In genomic region chr15:51046799-51047449, GRCh38 we compare ENCODE assay signal across 13 cellular contexts. TPM values are rescaled to one million over a fixed set of nuclear protein-coding genes. Genes with fewer than 3 reads are reported as not detected.
DNase-seq lines count a peak whose midpoint lies in the region; ATAC-seq and TF ChIP-seq lines count a peak whose summit lies in the region.
"Had no signal": no experiment of that assay in that cellular context is flagged by ENCODE, and none has a peak within 500 bp of the region (broad histone marks: within the 10 kb centered on the region; RNA-seq: fewer than 3 reads in every experiment).

No MANE protein-coding gene starts in this region.

- ATAC-seq in HG03432 (IDR thresholded peaks at IDR 0.05; ENCODE audit: unreplicated experiment) (no peak), GM18909 (IDR thresholded peaks at IDR 0.05; ENCODE audit: poor library complexity, unreplicated experiment) (no peak)

- intact Hi-C loops in activated naive CD4-positive, alpha-beta T cell treated with anti-CD3 and anti-CD28 coated beads for 36 hours (cut with micrococcal nuclease) = no loop called here

- no peaks in the 10 kb centered on the region for H3K36me3 Mint-ChIP-seq in nephron (ENCODE audit: low read depth)
- H3K36me3 Mint-ChIP-seq in activated naive CD4-positive, alpha-beta T cell treated with anti-CD3 and anti-CD28 coated beads for 36 hours (ENCODE audit: low read depth) = no peaks in the 10 kb centered on the region

- H3K4me3 ChIP-seq in AG09309 (ENCODE audit: control insufficient read depth, low read depth, low read length) (no peak overlapping the region), fibroblast of pulmonary artery (replicated peaks; ENCODE audit: low read depth, low read length) (no peak overlapping the region)

- peak overlapping the region in 1 of 3 experiments; percentile 5 for H3K4me3 Mint-ChIP-seq in nephron
- no peak overlapping the region for H3K4me3 Mint-ChIP-seq in activated naive CD4-positive, alpha-beta T cell treated with anti-CD3 and anti-CD28 coated beads for 36 hours
- H3K4me3 Mint-ChIP-seq: activated CD4-positive, alpha-beta T cell treated with anti-CD3 and anti-CD28 coated beads, Interleukin-2, amount 10 ng/mL, durations not matched to agents 7 days and 5 days; activated T-helper 1 cell treated with anti-CD3 and anti-CD28 coated beads, Interleukin-12 subunit alpha, Interleukin-12 subunit beta, Interleukin-2, Interleukin-4 antibody, amounts not matched to agents 30 ng/mL and 10 ng/mL and 1 ng/mL, durations not matched to agents 14 hours and 24 hours and 36 hours; B cell had no signal

- TF ChIP-seq CTCF in AG09309 (IDR thresholded peaks at IDR 0.05; ENCODE audit: control insufficient read depth, insufficient read depth, low read depth, low read length, missing control alignments) = no peak
- TF ChIP-seq CTCF in fibroblast of pulmonary artery (IDR thresholded peaks at IDR 0.05; ENCODE audit: low read length, missing control alignments) = no peak
- no peak for TF ChIP-seq CTCF in nephron (IDR thresholded peaks at IDR 0.05; ENCODE audit: unreplicated experiment in 3 of 3)

- DNase-seq in AG09309 (ENCODE audit: low read depth) = peak; percentile 8
- peak; percentile 72 for DNase-seq in NCI-H69 (lab: John Stamatoyannopoulos, UW)
- DNase-seq in fibroblast of pulmonary artery (ENCODE audit: low read depth) = peak; percentile 48
- DNase-seq in H4 (ENCODE audit: low spot score) = no peak
- no peak for DNase-seq in activated naive CD4-positive, alpha-beta T cell treated with anti-CD3 and anti-CD28 coated beads for 36 hours
- DNase-seq: activated CD4-positive, alpha-beta T cell treated with anti-CD3 and anti-CD28 coated beads, Interleukin-2, amount 10 ng/mL, durations not matched to agents 7 days and 5 days; Karpas-422 had no signal

- peaks cover 30% of the 10 kb centered on the region for H3K4me1 Mint-ChIP-seq in nephron
- no peaks in the 10 kb centered on the region for H3K4me1 Mint-ChIP-seq in activated naive CD4-positive, alpha-beta T cell treated with anti-CD3 and anti-CD28 coated beads for 36 hours (ENCODE audit: low read depth)
- H3K4me1 Mint-ChIP-seq: activated CD4-positive, alpha-beta T cell treated with anti-CD3 and anti-CD28 coated beads, Interleukin-2, amount 10 ng/mL, durations not matched to agents 7 days and 5 days had no signal

- H3K27me3 Mint-ChIP-seq in nephron (ENCODE audit: low read depth) = peaks cover 9% of the 10 kb centered on the region
- no peaks in the 10 kb centered on the region for H3K27me3 Mint-ChIP-seq in activated naive CD4-positive, alpha-beta T cell treated with anti-CD3 and anti-CD28 coated beads for 36 hours (ENCODE audit: low read depth)

- peak overlapping the region; percentile 49 to 92 (median 79) for H3K27ac Mint-ChIP-seq in nephron
- H3K27ac Mint-ChIP-seq in activated naive CD4-positive, alpha-beta T cell treated with anti-CD3 and anti-CD28 coated beads for 36 hours = no peak overlapping the region
- H3K27ac Mint-ChIP-seq: activated CD4-positive, alpha-beta T cell treated with anti-CD3 and anti-CD28 coated beads, Interleukin-2, amount 10 ng/mL, durations not matched to agents 7 days and 5 days; activated T-helper 1 cell treated with anti-CD3 and anti-CD28 coated beads, Interleukin-12 subunit alpha, Interleukin-12 subunit beta, Interleukin-2, Interleukin-4 antibody, amounts not matched to agents 30 ng/mL and 10 ng/mL and 1 ng/mL, durations not matched to agents 14 hours and 24 hours and 36 hours; B cell had no signal

- no peaks in the 10 kb centered on the region for H3K9me3 Mint-ChIP-seq in nephron
- H3K9me3 Mint-ChIP-seq in activated naive CD4-positive, alpha-beta T cell treated with anti-CD3 and anti-CD28 coated beads for 36 hours = no peaks in the 10 kb centered on the region
- H3K9me3 Mint-ChIP-seq: activated CD4-positive, alpha-beta T cell treated with anti-CD3 and anti-CD28 coated beads, Interleukin-2, amount 10 ng/mL, durations not matched to agents 7 days and 5 days; activated T-helper 1 cell treated with anti-CD3 and anti-CD28 coated beads, Interleukin-12 subunit alpha, Interleukin-12 subunit beta, Interleukin-2, Interleukin-4 antibody, amounts not matched to agents 30 ng/mL and 10 ng/mL and 1 ng/mL, durations not matched to agents 14 hours and 24 hours and 36 hours had no signal

- CTCF ChIA-PET in activated naive CD4-positive, alpha-beta T cell treated with anti-CD3 and anti-CD28 coated beads for 36 hours (lab: Charles Lee) = no interaction called here

RNA-seq across cellular contexts. Expression of gene TNFAIP8L3, which starts 47.8 kb away (rescaled TPM):
- 0.33 TPM in 1 of 2 replicates, not detected in the other for total RNA-seq in H4 (2014; rRNA removed; shearing (Covaris generic))
- total RNA-seq in activated naive CD4-positive, alpha-beta T cell treated with anti-CD3 and anti-CD28 coated beads for 36 hours = not detected
- total RNA-seq: activated CD4-positive, alpha-beta T cell treated with anti-CD3 and anti-CD28 coated beads, Interleukin-2, amount 10 ng/mL, durations not matched to agents 7 days and 5 days; B cell; OCI-LY7 had no signal

Comparison
In these comparisons a context has a peak if more than half of its experiments do, and no peak if none do; other contexts are left out.
1. DNase-seq: peak in AG09309 (single experiment), NCI-H69 (single experiment) and fibroblast of pulmonary artery (single experiment); none in H4 (single experiment) and activated naive CD4-positive, alpha-beta T cell treated with anti-CD3 and anti-CD28 coated beads for 36 hours (single experiment).